In the genomic region with DNA sequence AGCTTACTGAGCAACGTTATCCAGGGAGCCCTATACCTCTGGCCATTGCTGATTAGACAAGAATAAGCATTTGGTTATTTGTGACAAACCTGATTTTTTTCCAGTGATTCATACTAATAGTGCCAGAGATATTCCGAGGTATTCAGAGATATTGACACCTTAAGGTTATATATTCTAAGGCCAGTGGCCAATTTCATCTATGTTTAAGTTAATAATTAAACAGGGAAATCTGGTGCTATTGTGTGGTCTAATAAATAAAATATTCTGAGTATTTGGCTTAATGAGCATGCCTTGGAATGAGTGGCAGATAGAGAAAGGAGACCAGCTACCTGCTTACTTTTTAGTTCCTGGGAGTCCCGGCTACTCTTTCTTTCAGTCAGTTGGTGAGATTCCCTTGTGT, we compare ENCODE assay signal across 26 cellular contexts. TPM values are rescaled to one million over a fixed set of nuclear protein-coding genes. Genes with fewer than 3 reads are reported as not detected.
"Had no signal": no experiment of that assay in that cellular context is flagged by ENCODE, and none has a peak within 500 bp of the region (broad histone marks: within the 10 kb centered on the region; RNA-seq: fewer than 3 reads in every experiment).

No MANE protein-coding gene starts in this region.

- H3K27ac Mint-ChIP-seq: natural killer cell; nephron; neural progenitor cell; stimulated activated effector memory CD8-positive, alpha-beta T cell treated with anti-CD3 and anti-CD28 coated beads, Interleukin-12 subunit alpha, Interleukin-12 subunit beta, amount 100 ng/mL, for 72 hours; stimulated activated naive B cell treated with anti-CD40 and anti-IgM and Interleukin-4, amounts not matched to agents 10 μg/mL and 1 μg/mL and 100 μg/mL, for 72 hours; stimulated activated naive CD8-positive, alpha-beta T cell treated with anti-CD3 and anti-CD28 coated beads, Interleukin-15, Interleukin-2, amounts not matched to agents 100 ng/mL and 50 ng/mL, for 24 hours had no signal

- H3K9me3 Mint-ChIP-seq: nephron; neural progenitor cell; stimulated activated naive B cell treated with anti-CD40 and anti-IgM and Interleukin-4, amounts not matched to agents 10 μg/mL and 1 μg/mL and 100 μg/mL, for 72 hours; stimulated activated naive CD8-positive, alpha-beta T cell treated with anti-CD3 and anti-CD28 coated beads, Interleukin-15, Interleukin-2, amounts not matched to agents 100 ng/mL and 50 ng/mL, for 24 hours had no signal

- H3K27me3 Mint-ChIP-seq: stimulated activated naive B cell treated with anti-CD40 and anti-IgM and Interleukin-4, amounts not matched to agents 10 μg/mL and 1 μg/mL and 100 μg/mL, for 72 hours; stimulated activated naive CD8-positive, alpha-beta T cell treated with anti-CD3 and anti-CD28 coated beads, Interleukin-15, Interleukin-2, amounts not matched to agents 100 ng/mL and 50 ng/mL, for 24 hours had no signal

- H3K27me3 ChIP-seq: neural progenitor cell, neutrophil, right lobe of liver, sigmoid colon, stomach, thyroid gland, tibial nerve, upper lobe of left lung, vagina had no signal

- H3K4me1 Mint-ChIP-seq: natural killer cell; neural progenitor cell; stimulated activated effector memory CD8-positive, alpha-beta T cell treated with anti-CD3 and anti-CD28 coated beads, Interleukin-12 subunit alpha, Interleukin-12 subunit beta, amount 100 ng/mL, for 72 hours; stimulated activated naive B cell treated with anti-CD40 and anti-IgM and Interleukin-4, amounts not matched to agents 10 μg/mL and 1 μg/mL and 100 μg/mL, for 72 hours had no signal

- DNase-seq: natural killer cell; nucleus accumbens; pancreas; right lobe of liver; sigmoid colon; small intestine; stimulated activated CD4-positive, alpha-beta T cell treated with anti-CD3 and anti-CD28 coated beads, Interleukin-15, amount 100 ng/mL, for 24 hours; stimulated activated CD4-positive, alpha-beta T cell treated with anti-CD3 and anti-CD28 coated beads, Interleukin-2, amount 100 ng/mL, for 24 hours; stimulated activated CD4-positive, alpha-beta T cell treated with anti-CD3 and anti-CD28 coated beads, Interleukin-2, amount 100 ng/mL, for 48 hours; stimulated activated CD4-positive, alpha-beta T cell treated with anti-CD3 and anti-CD28 coated beads, Interleukin-4, amount 100 ng/mL, for 24 hours; stimulated activated naive B cell treated with anti-CD40 and anti-IgM and Interleukin-4, amounts not matched to agents 10 μg/mL and 1 μg/mL and 100 μg/mL, for 72 hours; stimulated activated naive CD4-positive, alpha-beta T cell treated with Interleukin-2 at 50 U/mL for 16 hours; stomach; thyroid gland; upper lobe of left lung had no signal

- H3K4me3 Mint-ChIP-seq: natural killer cell; nephron; neural progenitor cell; stimulated activated effector memory CD8-positive, alpha-beta T cell treated with anti-CD3 and anti-CD28 coated beads, Interleukin-12 subunit alpha, Interleukin-12 subunit beta, amount 100 ng/mL, for 72 hours; stimulated activated naive B cell treated with anti-CD40 and anti-IgM and Interleukin-4, amounts not matched to agents 10 μg/mL and 1 μg/mL and 100 μg/mL, for 72 hours; stimulated activated naive CD8-positive, alpha-beta T cell treated with anti-CD3 and anti-CD28 coated beads, Interleukin-15, Interleukin-2, amounts not matched to agents 100 ng/mL and 50 ng/mL, for 24 hours had no signal

- H3K27ac ChIP-seq: neural progenitor cell, neutrophil, pancreas, prostate gland, right lobe of liver, sigmoid colon, stomach, thoracic aorta, thyroid gland, upper lobe of left lung, vagina had no signal

- H3K36me3 Mint-ChIP-seq: natural killer cell; neural progenitor cell; stimulated activated effector memory CD8-positive, alpha-beta T cell treated with anti-CD3 and anti-CD28 coated beads, Interleukin-12 subunit alpha, Interleukin-12 subunit beta, amount 100 ng/mL, for 72 hours; stimulated activated naive B cell treated with anti-CD40 and anti-IgM and Interleukin-4, amounts not matched to agents 10 μg/mL and 1 μg/mL and 100 μg/mL, for 72 hours had no signal

- H3K9me3 ChIP-seq: neutrophil, pancreas, prostate gland, right lobe of liver, sigmoid colon, stomach, thoracic aorta, thyroid gland, tibial nerve, upper lobe of left lung, vagina had no signal

- ATAC-seq: natural killer cell; right cardiac atrium; right lobe of liver; stimulated activated effector memory CD8-positive, alpha-beta T cell treated with anti-CD3 and anti-CD28 coated beads, Interleukin-12 subunit alpha, Interleukin-12 subunit beta, amount 100 ng/mL, for 72 hours; stimulated activated naive B cell treated with anti-CD40 and anti-IgM and Interleukin-4, amounts not matched to agents 10 μg/mL and 1 μg/mL and 100 μg/mL, for 72 hours had no signal

RNA-seq across cellular contexts. Expression of gene MEOX2, which starts 38.6 kb away (rescaled TPM):
- total RNA-seq: natural killer cell, pulmonary artery endothelial cell had no signal
